8 cellular contexts compared by ENCODE assay signal in genomic region chr10:24721254-24722106, GRCh38. TPM values are rescaled to one million over a fixed set of nuclear protein-coding genes. Genes with fewer than 3 reads are reported as not detected.
DNase-seq lines count a peak whose midpoint lies in the region; ATAC-seq, FAIRE-seq and TF ChIP-seq lines count a peak whose summit lies in the region.

No MANE protein-coding gene starts in this region.

- H3K4me2 ChIP-seq in astrocyte (ENCODE audit: low read length) = peak overlapping the region; percentile 99

- H3K27ac ChIP-seq in astrocyte (ENCODE audit: low read depth, low read length) (peak overlapping the region; percentile 90), skeletal muscle tissue (ENCODE audit: low read depth, low read length) (peak overlapping the region; percentile 92)

- H3K9me3 ChIP-seq in astrocyte (ENCODE audit: insufficient read depth, low read depth, low read length) (no peaks in the 10 kb centered on the region), skeletal muscle tissue (ENCODE audit: control insufficient read depth in 3 of 3, low read length in 3 of 3) (no peaks in the 10 kb centered on the region)

- H3K79me2 ChIP-seq in astrocyte (ENCODE audit: insufficient read depth, low read length) = peaks cover 61% of the 10 kb centered on the region

- H3K4me1 Mint-ChIP-seq in astrocyte (ENCODE audit: low read depth, unreplicated experiment) (no peaks in the 10 kb centered on the region), immature natural killer cell (peaks cover 28 to 30% of the 10 kb centered on the region in 2 donors)

- peak; percentile 72 for DNase-seq in Right ventricle myocardium inferior (ENCODE audit: missing footprints)
- DNase-seq in cardiac septum (ENCODE audit: low spot score) = no peak
- DNase-seq in astrocyte (ENCODE audit: low read depth) = no peak
- no peak for DNase-seq in immature natural killer cell
- DNase-seq in HPDE6-E6E7 (ENCODE audit: extremely low spot score) = no peak

- no peaks in the 10 kb centered on the region for H3K36me3 ChIP-seq in astrocyte (ENCODE audit: insufficient read depth, low read length)
- H3K36me3 ChIP-seq in skeletal muscle tissue (ENCODE audit: control insufficient read depth in 3 of 3, insufficient read depth in 3 of 3, low read length in 3 of 3) = no peaks in the 10 kb centered on the region

- H3K9ac ChIP-seq in astrocyte (ENCODE audit: low read length) (peak overlapping the region; percentile 94), skeletal muscle tissue (ENCODE audit: low read depth in 1 of 3, low read length in 3 of 3) (peak overlapping the region; percentile 67 to 91 (median 84))

- no peaks in the 10 kb centered on the region for H3K9me3 Mint-ChIP-seq in astrocyte (ENCODE audit: unreplicated experiment)
- H3K9me3 Mint-ChIP-seq in immature natural killer cell = no peaks in the 10 kb centered on the region

- TF ChIP-seq CTCF in astrocyte (IDR thresholded peaks at IDR 0.05; ENCODE audit: insufficient read depth, low read depth, low read length) = no peak

- H3K4me1 ChIP-seq in astrocyte (ENCODE audit: insufficient read depth, low read length) (peaks cover 40% of the 10 kb centered on the region), skeletal muscle tissue (ENCODE audit: control insufficient read depth in 3 of 3, insufficient read depth in 3 of 3, low read length in 3 of 3) (peaks cover 32 to 42% (median 34%) of the 10 kb centered on the region in 3 donors)

- no peak for ATAC-seq in Right ventricle myocardium inferior
- no peak for ATAC-seq in GM19395 (IDR thresholded peaks at IDR 0.05; ENCODE audit: unreplicated experiment)
- ATAC-seq in GM18520 (IDR thresholded peaks at IDR 0.05; ENCODE audit: unreplicated experiment) = no peak

- FAIRE-seq in astrocyte (lab: Jason Lieb, UNC) = no peak

- H3K27me3 ChIP-seq in astrocyte (ENCODE audit: insufficient read depth, low read length) = no peaks in the 10 kb centered on the region
- H3K27me3 ChIP-seq in skeletal muscle tissue (ENCODE audit: control insufficient read depth in 3 of 3, insufficient read depth in 3 of 3, low read length in 3 of 3) = no peaks in the 10 kb centered on the region

- H3K27me3 Mint-ChIP-seq in astrocyte (ENCODE audit: low read depth, unreplicated experiment) (no peaks in the 10 kb centered on the region), immature natural killer cell (ENCODE audit: low read depth in 3 of 3) (peaks cover 0 to 10% (median 5%) of the 10 kb centered on the region in 3 donors)

- peak overlapping the region; percentile 3 for H2AFZ ChIP-seq in astrocyte (ENCODE audit: low read depth, low read length)

- peaks cover 11% of the 10 kb centered on the region for H3K36me3 Mint-ChIP-seq in astrocyte (ENCODE audit: low read depth, unreplicated experiment)
- no peaks in the 10 kb centered on the region for H3K36me3 Mint-ChIP-seq in immature natural killer cell

- H3K4me3 Mint-ChIP-seq in astrocyte (ENCODE audit: unreplicated experiment) (no peak overlapping the region), immature natural killer cell (peak overlapping the region; percentile 89 to 94 (median 92))

- intact Hi-C loops in Right ventricle myocardium inferior (cut with DNase I) = loop anchor here (5.0 to 10.0 kb wide), 4 partner anchors 79 to 361 kb away; partner anchors contain the start of gene PRTFDC1
- intact Hi-C loops in cardiac septum (cut with DNase I) = loop anchor here (2.0 to 5.0 kb wide), 4 partner anchors 79 to 361 kb away; partner anchors contain the start of genes ENKUR, PRTFDC1 and THNSL1

- H3K4me3 ChIP-seq in astrocyte (ENCODE audit: insufficient read depth, low read depth, low read length) (peak overlapping the region; percentile 67), skeletal muscle tissue (ENCODE audit: low read length in 3 of 3) (peak overlapping the region; percentile 75 to 89 (median 84))

- H3K27ac Mint-ChIP-seq in astrocyte (ENCODE audit: unreplicated experiment) (peak overlapping the region; percentile 86), immature natural killer cell (peak overlapping the region in 5 of 6 donors; percentile 35 to 92 (median 60))

- peaks cover 60% of the 10 kb centered on the region for H4K20me1 ChIP-seq in astrocyte (ENCODE audit: insufficient read depth, low read length)

RNA-seq across cellular contexts. Expression of gene ARHGAP21, which starts 2.2 kb away (rescaled TPM):
- total RNA-seq in Right ventricle myocardium inferior = 48.4 TPM
- total RNA-seq in cardiac septum = 56.4 TPM
- 91.5 and 107 TPM in 2 replicates for total RNA-seq in astrocyte
- polyA plus RNA-seq in immature natural killer cell = 1 to 10 TPM in 2 of 3 donors, under 1 TPM in 1; 0.43 to 4.4 (median 3.1) TPM
- 62.1 TPM for total RNA-seq in skeletal muscle tissue
